Comparison of ENCODE assay signal across 9 cellular contexts in the genomic region with DNA sequence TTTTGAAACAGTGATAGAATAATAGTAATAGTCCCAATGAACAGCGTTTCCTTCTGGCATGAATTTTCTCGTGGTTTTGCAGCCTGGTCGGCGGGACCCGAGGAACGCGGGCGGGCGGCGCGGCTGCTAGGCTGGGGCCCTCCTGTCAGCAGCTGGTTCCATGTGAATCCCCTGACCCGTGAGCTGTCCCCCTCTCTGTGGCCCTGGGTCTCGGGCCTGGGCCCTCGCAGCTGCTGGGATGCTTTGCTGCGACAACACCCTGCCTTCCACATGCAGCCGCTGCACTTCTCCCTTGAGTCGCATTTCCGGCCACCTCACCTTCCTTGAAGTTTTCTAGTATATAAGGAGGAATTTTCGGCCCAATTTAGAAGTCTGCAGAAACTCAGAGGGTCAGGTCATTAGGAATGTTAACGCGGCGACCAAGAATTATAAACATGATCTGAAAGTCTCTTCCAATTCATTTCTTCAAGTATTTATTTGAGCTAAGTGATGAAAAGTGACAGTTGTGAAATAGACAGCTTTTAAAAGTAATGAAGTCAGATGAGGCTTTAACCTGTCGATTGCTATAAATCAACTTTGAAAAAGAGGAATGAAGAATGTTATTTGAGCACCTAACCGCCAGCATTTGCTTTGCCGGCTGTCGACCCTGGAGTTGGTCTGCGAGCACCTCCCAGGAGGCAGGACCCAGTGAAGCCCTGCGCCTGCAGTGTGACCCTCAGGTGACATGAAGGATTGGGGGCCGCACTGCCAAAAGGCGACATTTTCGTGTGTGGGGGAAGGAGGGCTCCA. TPM values are rescaled to one million over a fixed set of nuclear protein-coding genes. Genes with fewer than 3 reads are reported as not detected.
DNase-seq lines count a peak whose midpoint lies in the region; ATAC-seq and TF ChIP-seq lines count a peak whose summit lies in the region.
"Had no signal": no experiment of that assay in that cellular context is flagged by ENCODE, and none has a peak within 500 bp of the region (broad histone marks: within the 10 kb centered on the region; RNA-seq: fewer than 3 reads in every experiment).

No MANE protein-coding gene starts in this region.

- no peak for ATAC-seq in stimulated activated naive CD8-positive, alpha-beta T cell treated with anti-CD3 and anti-CD28 coated beads, Interleukin-15, Interleukin-2, amounts not matched to agents 100 U/mL and 50 U/mL, for 24 hours

- H3K27ac ChIP-seq in brain microvascular endothelial cell (peak overlapping the region; percentile 62), mucosa of rectum (ENCODE audit: low read depth in 2 of 2, low read length in 2 of 2) (no peak overlapping the region), vagina (peak overlapping the region; percentile 99)

- H3K36me3 ChIP-seq in brain microvascular endothelial cell (replicated peaks) (no peaks in the 10 kb centered on the region), mucosa of rectum (ENCODE audit: control insufficient read depth in 2 of 2, insufficient read depth in 2 of 2, low read length in 2 of 2) (no peaks in the 10 kb centered on the region), vagina (no peaks in the 10 kb centered on the region)

- H3K9me3 Mint-ChIP-seq in stimulated activated naive CD8-positive, alpha-beta T cell treated with anti-CD3 and anti-CD28 coated beads, Interleukin-15, Interleukin-2, amounts not matched to agents 100 ng/mL and 50 ng/mL, for 24 hours, result peaks cover 3% of the 10 kb centered on the region
- H3K9me3 Mint-ChIP-seq in nephron progenitor cell, result no peaks in the 10 kb centered on the region

- H3K27me3 Mint-ChIP-seq in stimulated activated naive CD8-positive, alpha-beta T cell treated with anti-CD3 and anti-CD28 coated beads, Interleukin-15, Interleukin-2, amounts not matched to agents 100 ng/mL and 50 ng/mL, for 24 hours, result peaks cover 57% of the 10 kb centered on the region
- peaks cover 65% of the 10 kb centered on the region for H3K27me3 Mint-ChIP-seq in nephron progenitor cell (ENCODE audit: low read depth, poor library complexity)

- peaks cover 5 to 8% of the 10 kb centered on the region in 2 donors for H3K4me1 ChIP-seq in mucosa of rectum (ENCODE audit: control insufficient read depth in 2 of 2, insufficient read depth in 2 of 2, low read length in 2 of 2)
- H3K4me1 ChIP-seq in vagina, result peaks cover 56% of the 10 kb centered on the region

- intact Hi-C loops in vagina (cut with DNase I), result loop anchor here (5.0 kb wide), 1 partner anchor 534 kb away; no protein-coding TSS in a partner anchor

- no peak for TF ChIP-seq POLR2A in vagina (IDR thresholded peaks at IDR 0.05)

- in situ Hi-C loops in brain microvascular endothelial cell (cut with HindIII; ENCODE audit: low pct_ligation_motif_present, low sequenced_read_pairs), result no loop called here

- no peaks in the 10 kb centered on the region for H3K9me3 ChIP-seq in mucosa of rectum (ENCODE audit: control insufficient read depth in 2 of 2, low read length in 2 of 2)
- no peaks in the 10 kb centered on the region for H3K9me3 ChIP-seq in vagina

- H3K4me3 Mint-ChIP-seq in stimulated activated naive CD8-positive, alpha-beta T cell treated with anti-CD3 and anti-CD28 coated beads, Interleukin-15, Interleukin-2, amounts not matched to agents 100 ng/mL and 50 ng/mL, for 24 hours, result peak overlapping the region; percentile 75
- no peak overlapping the region for H3K4me3 Mint-ChIP-seq in nephron progenitor cell

- H3K27me3 ChIP-seq in brain microvascular endothelial cell (replicated peaks) (no peaks in the 10 kb centered on the region), mucosa of rectum (ENCODE audit: control insufficient read depth in 2 of 2, insufficient read depth in 2 of 2, low read length in 2 of 2) (peaks cover 50 to 64% of the 10 kb centered on the region in 2 donors), vagina (no peaks in the 10 kb centered on the region)

- no peak overlapping the region for H3K27ac Mint-ChIP-seq in stimulated activated naive CD8-positive, alpha-beta T cell treated with anti-CD3 and anti-CD28 coated beads, Interleukin-15, Interleukin-2, amounts not matched to agents 100 ng/mL and 50 ng/mL, for 24 hours
- H3K27ac Mint-ChIP-seq in nephron progenitor cell, result no peak overlapping the region

- peaks cover 27% of the 10 kb centered on the region for H3K4me1 Mint-ChIP-seq in stimulated activated naive CD8-positive, alpha-beta T cell treated with anti-CD3 and anti-CD28 coated beads, Interleukin-15, Interleukin-2, amounts not matched to agents 100 ng/mL and 50 ng/mL, for 24 hours (ENCODE audit: low read depth)
- H3K4me1 Mint-ChIP-seq in nephron progenitor cell, result peaks cover 58% of the 10 kb centered on the region

- DNase-seq in stimulated activated naive CD8-positive, alpha-beta T cell treated with anti-CD3 and anti-CD28 coated beads, Interleukin-15, Interleukin-2, amounts not matched to agents 100 U/mL and 50 U/mL, for 24 hours, result no peak
- DNase-seq in brain microvascular endothelial cell (no peak), vagina (ENCODE audit: extremely low spot score in 2 of 2) (peak in 1 of 2 donors; percentile 84), nephron progenitor cell (no peak), iPS-NIHi11 (ENCODE audit: low spot score) (no peak), activated gamma-delta T cell treated with Interleukin-2 at 50 U/mL for 16 hours (no peak)
- DNase-seq: activated effector memory CD4-positive, alpha-beta T cell treated with anti-CD3 and anti-CD28 coated beads, Interleukin-2, amount 50 U/mL, for 16 hours had no signal

- TF ChIP-seq CTCF in brain microvascular endothelial cell (IDR thresholded peaks at IDR 0.05; ENCODE audit: low read depth, low read length, missing control alignments), result no peak
- no peak for TF ChIP-seq CTCF in vagina (IDR thresholded peaks at IDR 0.05)
- TF ChIP-seq CTCF in nephron progenitor cell (IDR thresholded peaks at IDR 0.05), result no peak

- H3K4me3 ChIP-seq in brain microvascular endothelial cell (ENCODE audit: low read depth, low read length) (peak overlapping the region; percentile 69), mucosa of rectum (ENCODE audit: low read length in 2 of 2) (peak overlapping the region; percentile 60 to 66), vagina (peak overlapping the region; percentile 59 to 68)

- H3K36me3 Mint-ChIP-seq in stimulated activated naive CD8-positive, alpha-beta T cell treated with anti-CD3 and anti-CD28 coated beads, Interleukin-15, Interleukin-2, amounts not matched to agents 100 ng/mL and 50 ng/mL, for 24 hours (ENCODE audit: low read depth), result no peaks in the 10 kb centered on the region
- H3K36me3 Mint-ChIP-seq in nephron progenitor cell (ENCODE audit: low read depth), result no peaks in the 10 kb centered on the region

- no peak overlapping the region for H3K9ac ChIP-seq in mucosa of rectum (ENCODE audit: low read depth in 1 of 2, low read length in 2 of 2)

RNA-seq across cellular contexts. Expression of a gene that starts 27.7 kb away (rescaled TPM):
- 39.8 TPM for total RNA-seq in vagina

Comparison
In these comparisons a context has a peak if more than half of its experiments do, and no peak if none do; other contexts are left out.
1. H3K27ac ChIP-seq: peak in brain microvascular endothelial cell (single experiment) and vagina (single experiment); none in mucosa of rectum (0 of 2).
2. Peak in every context shown above with its lines, with median percentiles within 50 percentile points of each other: H3K4me3 ChIP-seq.